20 cellular contexts compared by ENCODE assay signal in genomic region chr3:69925506-69925905, GRCh38.
DNase-seq lines count a peak whose midpoint lies in the region; ATAC-seq and TF ChIP-seq lines count a peak whose summit lies in the region.
"Had no signal": no experiment of that assay in that cellular context is flagged by ENCODE, and none has a peak within 500 bp of the region (broad histone marks: within the 10 kb centered on the region; RNA-seq: fewer than 3 reads in every experiment).

No MANE protein-coding gene starts in this region.

- H3K27ac ChIP-seq in angular gyrus (ENCODE audit: low read depth, low read length) (peak overlapping the region; percentile 90), temporal lobe (ENCODE audit: low read depth, low read length) (peak overlapping the region; percentile 83)
- H3K27ac ChIP-seq: RWPE1, SJCRH30 had no signal

- no peak for TF ChIP-seq CTCF in fibroblast of the aortic adventitia (IDR thresholded peaks at IDR 0.05; ENCODE audit: insufficient read depth, low read length)

- peak; percentile 49 for DNase-seq in EL
- DNase-seq in fibroblast of the aortic adventitia (ENCODE audit: low read depth), result peak; percentile 3
- no peak for DNase-seq in stimulated activated CD4-positive, alpha-beta T cell treated with anti-CD3 and anti-CD28 coated beads, Interleukin-2, amount 100 ng/mL, for 48 hours
- no peak for DNase-seq in GDM1 (lab: John Stamatoyannopoulos, UW)
- DNase-seq in DMS79 (lab: John Stamatoyannopoulos, UW), result no peak
- DNase-seq: CD4-positive, CD25-positive, alpha-beta regulatory T cell; KG1; NCI-H1092 treated with DMSO at 0.1 percent for 48 hours; NCI-H1694 treated with DMSO at 0.1 percent for 48 hours; NCI-H345; NCI-H69; NK-92 treated with Interleukin-12 subunit alpha and Interleukin-12 subunit beta, amount 100 ng/mL, for 24 hours; OCI-M1; SJCRH30; SW 1271 had no signal

- no peak for ATAC-seq in HG03571 (IDR thresholded peaks at IDR 0.05; ENCODE audit: unreplicated experiment)

- no peak overlapping the region for H3K4me3 ChIP-seq in fibroblast of the aortic adventitia (ENCODE audit: low read depth, low read length)
- H3K4me3 ChIP-seq: HAP-1, SJCRH30 had no signal

Comparison
In these comparisons a context has a peak if more than half of its experiments do, and no peak if none do; other contexts are left out.
1. DNase-seq: peak in EL (single experiment) and fibroblast of the aortic adventitia (single experiment); none in stimulated activated CD4-positive, alpha-beta T cell treated with anti-CD3 and anti-CD28 coated beads, Interleukin-2, amount 100 ng/mL, for 48 hours (0 of 2), GDM1 (single experiment) and DMS79 (single experiment).